ENCODE assay signal across 8 cellular contexts in genomic region chr4:40840985-40841571, GRCh38.
DNase-seq lines count a peak whose midpoint lies in the region; ATAC-seq and TF ChIP-seq lines count a peak whose summit lies in the region.

No MANE protein-coding gene starts in this region.

- H3K4me3 Mint-ChIP-seq in CD4-positive, CD25-positive, alpha-beta regulatory T cell = no peak overlapping the region
- no peak overlapping the region for H3K4me3 Mint-ChIP-seq in activated T-helper 1 cell treated with anti-CD3 and anti-CD28 coated beads, Interleukin-12 subunit alpha, Interleukin-12 subunit beta, Interleukin-2, Interleukin-4 antibody, amounts not matched to agents 30 ng/mL and 10 ng/mL and 1 ng/mL, durations not matched to agents 14 hours and 24 hours and 36 hours

- 79 to 83% methylated on average over 7 of the region's 7 CpGs for WGBS in testis, 2 donors

- POLR2A ChIA-PET in Panc1 (lab: Charles Lee) = no interaction called here

- no peaks in the 10 kb centered on the region for H3K9me3 Mint-ChIP-seq in CD4-positive, CD25-positive, alpha-beta regulatory T cell
- H3K9me3 Mint-ChIP-seq in activated T-helper 1 cell treated with anti-CD3 and anti-CD28 coated beads, Interleukin-12 subunit alpha, Interleukin-12 subunit beta, Interleukin-2, Interleukin-4 antibody, amounts not matched to agents 30 ng/mL and 10 ng/mL and 1 ng/mL, durations not matched to agents 14 hours and 24 hours and 36 hours = no peaks in the 10 kb centered on the region

- H3K9me3 ChIP-seq in CD4-positive, CD25-positive, alpha-beta regulatory T cell (ENCODE audit: control insufficient read depth in 2 of 2, low read length in 2 of 2) = no peaks in the 10 kb centered on the region
- H3K9me3 ChIP-seq in Panc1 (ENCODE audit: control insufficient read depth, insufficient read depth, low read depth, low read length) = no peaks in the 10 kb centered on the region
- H3K9me3 ChIP-seq in testis = no peaks in the 10 kb centered on the region

- in situ Hi-C loops in Panc1 (cut with HindIII; ENCODE audit: low pct_unique_long_range_greater_than_20kb, low sequenced_read_pairs) = no loop called here

- no peak overlapping the region for H3K4me3 ChIP-seq in CD4-positive, CD25-positive, alpha-beta regulatory T cell (ENCODE audit: low read depth, low read length)
- H3K4me3 ChIP-seq in Panc1 (ENCODE audit: low read depth in 2 of 2, low read length in 2 of 2) (no peak overlapping the region), testis (no peak overlapping the region)

- H3K27ac ChIP-seq in CD4-positive, CD25-positive, alpha-beta regulatory T cell (ENCODE audit: insufficient read depth, low read length, poor library complexity, severe bottlenecking) = no peak overlapping the region
- H3K27ac ChIP-seq in Panc1 (ENCODE audit: low read length) (no peak overlapping the region), foreskin keratinocyte (no peak overlapping the region), testis (no peak overlapping the region)

- no peaks in the 10 kb centered on the region for H3K4me1 Mint-ChIP-seq in CD4-positive, CD25-positive, alpha-beta regulatory T cell
- H3K4me1 Mint-ChIP-seq in activated T-helper 1 cell treated with anti-CD3 and anti-CD28 coated beads, Interleukin-12 subunit alpha, Interleukin-12 subunit beta, Interleukin-2, Interleukin-4 antibody, amounts not matched to agents 30 ng/mL and 10 ng/mL and 1 ng/mL, durations not matched to agents 14 hours and 24 hours and 36 hours (ENCODE audit: low read depth) = peaks cover 8% of the 10 kb centered on the region

- CTCF ChIA-PET in Panc1 (lab: Charles Lee) = interaction anchor here (0.6 to 1.4 kb wide), 2 partner anchors 57 to 103 kb away, joined by 3 to 7 read pairs; no protein-coding TSS in a partner anchor

- BruUV-seq in Panc1 (replicated peaks; lab: Mats Ljungman, UMichigan) = no TSS peak

- H3K27me3 Mint-ChIP-seq in CD4-positive, CD25-positive, alpha-beta regulatory T cell = peaks cover 6% of the 10 kb centered on the region
- peaks cover 3% of the 10 kb centered on the region for H3K27me3 Mint-ChIP-seq in activated T-helper 1 cell treated with anti-CD3 and anti-CD28 coated beads, Interleukin-12 subunit alpha, Interleukin-12 subunit beta, Interleukin-2, Interleukin-4 antibody, amounts not matched to agents 30 ng/mL and 10 ng/mL and 1 ng/mL, durations not matched to agents 14 hours and 24 hours and 36 hours (ENCODE audit: insufficient read depth)

- TF ChIP-seq CTCF in Panc1 (IDR thresholded peaks at IDR 0.05) (peak; percentile 81), foreskin keratinocyte (conservative IDR thresholded peaks at IDR 0.05) (peak; percentile 88), omental fat pad (IDR thresholded peaks at IDR 0.05) (no peak), testis (IDR thresholded peaks at IDR 0.05) (peak; percentile 18 to 52 (median 52))

- H3K27me3 ChIP-seq in CD4-positive, CD25-positive, alpha-beta regulatory T cell (ENCODE audit: control insufficient read depth, insufficient read depth, low read length) = no peaks in the 10 kb centered on the region
- no peaks in the 10 kb centered on the region for H3K27me3 ChIP-seq in Panc1 (ENCODE audit: control insufficient read depth, insufficient read depth, low read length)
- H3K27me3 ChIP-seq in foreskin keratinocyte = no peaks in the 10 kb centered on the region
- H3K27me3 ChIP-seq in testis = no peaks in the 10 kb centered on the region

- intact Hi-C loops in Panc1 (cut with micrococcal nuclease; ENCODE audit: unreplicated experiment) = no loop called here
- intact Hi-C loops in activated T-helper 1 cell treated with anti-CD3 and anti-CD28 coated beads, Interleukin-12 subunit alpha, Interleukin-12 subunit beta, Interleukin-2, Interleukin-4 antibody, amounts not matched to agents 30 ng/mL and 10 ng/mL and 1 ng/mL, durations not matched to agents 14 hours and 24 hours and 36 hours (cut with micrococcal nuclease) = loop anchor here (1.0 to 5.0 kb wide), 5 partner anchors 56 to 784 kb away; partner anchors contain the start of gene N4BP2
- intact Hi-C loops in testis (cut with DNase I; ENCODE audit: low total_unique reads) = no loop called here

- H3K36me3 Mint-ChIP-seq in CD4-positive, CD25-positive, alpha-beta regulatory T cell = no peaks in the 10 kb centered on the region
- H3K36me3 Mint-ChIP-seq in activated T-helper 1 cell treated with anti-CD3 and anti-CD28 coated beads, Interleukin-12 subunit alpha, Interleukin-12 subunit beta, Interleukin-2, Interleukin-4 antibody, amounts not matched to agents 30 ng/mL and 10 ng/mL and 1 ng/mL, durations not matched to agents 14 hours and 24 hours and 36 hours (ENCODE audit: low read depth) = no peaks in the 10 kb centered on the region

- H3K4me1 ChIP-seq in CD4-positive, CD25-positive, alpha-beta regulatory T cell (ENCODE audit: control insufficient read depth, insufficient read depth, low read length, poor library complexity, severe bottlenecking) = no peaks in the 10 kb centered on the region
- no peaks in the 10 kb centered on the region for H3K4me1 ChIP-seq in Panc1 (ENCODE audit: control insufficient read depth, insufficient read depth, low read length)
- no peaks in the 10 kb centered on the region for H3K4me1 ChIP-seq in foreskin keratinocyte
- H3K4me1 ChIP-seq in testis = peaks cover 8% of the 10 kb centered on the region

- H3K36me3 ChIP-seq in CD4-positive, CD25-positive, alpha-beta regulatory T cell (ENCODE audit: control insufficient read depth, insufficient read depth, low read length) = no peaks in the 10 kb centered on the region
- H3K36me3 ChIP-seq in Panc1 (ENCODE audit: control insufficient read depth, insufficient read depth, low read length) (no peaks in the 10 kb centered on the region), testis (ENCODE audit: low read depth, missing control alignments) (no peaks in the 10 kb centered on the region)

- no peak for TF ChIP-seq POLR2A in testis (IDR thresholded peaks at IDR 0.05)

- peak; percentile 17 to 79 (median 29) for DNase-seq in CD4-positive, CD25-positive, alpha-beta regulatory T cell
- peak; percentile 78 for DNase-seq in HuH-7.5 (ENCODE audit: low spot score)
- peak; percentile 72 for DNase-seq in Panc1 (ENCODE audit: low read depth, low spot score)
- DNase-seq in activated T-helper 1 cell treated with anti-CD3 and anti-CD28 coated beads, Interleukin-12 subunit alpha, Interleukin-12 subunit beta, Interleukin-2, Interleukin-4 antibody, amounts not matched to agents 30 ng/mL and 10 ng/mL and 1 ng/mL, durations not matched to agents 14 hours and 24 hours and 36 hours (ENCODE audit: low spot score) = peak; percentile 59
- peak; percentile 59 to 82 for DNase-seq in foreskin keratinocyte
- DNase-seq in omental fat pad (ENCODE audit: low spot score) = peak; percentile 89
- peak; percentile 94 for DNase-seq in testis

- ATAC-seq in CD4-positive, CD25-positive, alpha-beta regulatory T cell (ENCODE audit: low read depth in 2 of 2) = peak; percentile 69 to 71
- ATAC-seq in GM21423 (IDR thresholded peaks at IDR 0.05; ENCODE audit: unreplicated experiment) (peak; percentile 58), Panc1 (peak; percentile 93), foreskin keratinocyte (peak; percentile 98), omental fat pad (ENCODE audit: low FRiP score) (no peak)

- H3K27ac Mint-ChIP-seq in CD4-positive, CD25-positive, alpha-beta regulatory T cell = no peak overlapping the region
- no peak overlapping the region for H3K27ac Mint-ChIP-seq in activated T-helper 1 cell treated with anti-CD3 and anti-CD28 coated beads, Interleukin-12 subunit alpha, Interleukin-12 subunit beta, Interleukin-2, Interleukin-4 antibody, amounts not matched to agents 30 ng/mL and 10 ng/mL and 1 ng/mL, durations not matched to agents 14 hours and 24 hours and 36 hours

Comparison
In these comparisons a context has a peak if more than half of its experiments do, and no peak if none do; other contexts are left out.
1. DNase-seq: peak in every context shown above with its lines; median percentile 94 in testis; 89 in omental fat pad; 78 in HuH-7.5; 72 in Panc1; 70 in foreskin keratinocyte; 59 in activated T-helper 1 cell treated with anti-CD3 and anti-CD28 coated beads, Interleukin-12 subunit alpha, Interleukin-12 subunit beta, Interleukin-2, Interleukin-4 antibody, amounts not matched to agents 30 ng/mL and 10 ng/mL and 1 ng/mL, durations not matched to agents 14 hours and 24 hours and 36 hours; 29 in CD4-positive, CD25-positive, alpha-beta regulatory T cell.
2. CTCF ChIP-seq: peak in Panc1 (single experiment), foreskin keratinocyte (single experiment) and testis (3 of 3); none in omental fat pad (0 of 3).